Comparison of ENCODE assay signal across 8 cellular contexts in genomic region chr19:38264486-38265212, GRCh38. TPM values are rescaled to one million over a fixed set of nuclear protein-coding genes. Genes with fewer than 3 reads are reported as not detected.
DNase-seq lines count a peak whose midpoint lies in the region; ATAC-seq, FAIRE-seq and TF ChIP-seq lines count a peak whose summit lies in the region.

SPINT2 (plus strand) TSS chr19:38264573; CDS start chr19:38264893, 320 bp downstream.

- peaks cover 10% of the 10 kb centered on the region; the same call in 1 of the 2 replicates for H3K79me2 ChIP-seq in OCI-LY1 (ENCODE audit: insufficient read depth, low read length)
- H3K79me2 ChIP-seq in astrocyte (ENCODE audit: insufficient read depth, low read length): no peaks in the 10 kb centered on the region
- H3K79me2 ChIP-seq in Karpas-422 (ENCODE audit: low read length): no peaks in the 10 kb centered on the region

- H3K9me3 ChIP-seq in OCI-LY1 (ENCODE audit: low read length) (no peaks in the 10 kb centered on the region), astrocyte (ENCODE audit: insufficient read depth, low read depth, low read length) (no peaks in the 10 kb centered on the region), iPS DF 6.9 (ENCODE audit: control insufficient read depth, insufficient read depth, low read length) (no peaks in the 10 kb centered on the region), skeletal muscle tissue (ENCODE audit: control insufficient read depth in 3 of 3, low read length in 3 of 3) (no peaks in the 10 kb centered on the region), Karpas-422 (ENCODE audit: low read length) (no peaks in the 10 kb centered on the region)

- H3K4me3 ChIP-seq in AG09309 (ENCODE audit: control insufficient read depth, low read depth, low read length): peak within 1 kb of the TSS; percentile 41
- H3K4me3 ChIP-seq in OCI-LY1 (ENCODE audit: low read depth, low read length, poor library complexity, severe bottlenecking): peak within 1 kb of the TSS; percentile 91
- H3K4me3 ChIP-seq in astrocyte (ENCODE audit: insufficient read depth, low read depth, low read length): peak within 1 kb of the TSS; percentile 58
- H3K4me3 ChIP-seq in iPS DF 6.9 (ENCODE audit: low read length): peak within 1 kb of the TSS; percentile 52; the same call in 1 of the 2 replicates
- H3K4me3 ChIP-seq in skeletal muscle tissue (ENCODE audit: low read length in 3 of 3): peak within 1 kb of the TSS; percentile 43 to 65 (median 58)
- H3K4me3 ChIP-seq in Karpas-422 (ENCODE audit: low read length): no peak within 1 kb of the TSS

- H4K20me1 ChIP-seq in OCI-LY1 (ENCODE audit: insufficient read depth, low read length): no peaks in the 10 kb centered on the region
- no peaks in the 10 kb centered on the region for H4K20me1 ChIP-seq in astrocyte (ENCODE audit: insufficient read depth, low read length)
- no peaks in the 10 kb centered on the region for H4K20me1 ChIP-seq in Karpas-422 (ENCODE audit: insufficient read depth, low read depth, low read length)

- H2AFZ ChIP-seq in OCI-LY1 (ENCODE audit: low read length) (no peak within 1 kb of the TSS), astrocyte (ENCODE audit: low read depth, low read length) (peak within 1 kb of the TSS; percentile 85), Karpas-422 (ENCODE audit: low read length) (no peak within 1 kb of the TSS)

- H3K4me2 ChIP-seq in OCI-LY1 (ENCODE audit: low read length): peak within 1 kb of the TSS; percentile 88
- peak within 1 kb of the TSS; percentile 91 for H3K4me2 ChIP-seq in astrocyte (ENCODE audit: low read length)
- no peak within 1 kb of the TSS for H3K4me2 ChIP-seq in Karpas-422 (ENCODE audit: low read depth, low read length, poor library complexity, severe bottlenecking)

- peak within 1 kb of the TSS; percentile 93 for H3K9ac ChIP-seq in OCI-LY1 (ENCODE audit: low read length)
- peak within 1 kb of the TSS; percentile 51 for H3K9ac ChIP-seq in astrocyte (ENCODE audit: low read length)
- H3K9ac ChIP-seq in skeletal muscle tissue (ENCODE audit: low read depth in 1 of 3, low read length in 3 of 3): peak within 1 kb of the TSS in 1 of 3 donors; percentile 40
- H3K9ac ChIP-seq in Karpas-422 (ENCODE audit: low read length): no peak within 1 kb of the TSS

- H3K9me3 Mint-ChIP-seq in astrocyte (ENCODE audit: unreplicated experiment): no peaks in the 10 kb centered on the region

- H3F3A ChIP-seq in OCI-LY1 (ENCODE audit: insufficient read depth, low read length): no peaks in the 10 kb centered on the region

- H3K27ac ChIP-seq in OCI-LY1 (ENCODE audit: low read depth, low read length, poor library complexity, severe bottlenecking) (peak within 1 kb of the TSS; percentile 90), astrocyte (ENCODE audit: low read depth, low read length) (no peak within 1 kb of the TSS), iPS DF 6.9 (ENCODE audit: low read length) (no peak within 1 kb of the TSS), skeletal muscle tissue (ENCODE audit: low read depth, low read length) (no peak within 1 kb of the TSS), Karpas-422 (ENCODE audit: low read length) (no peak within 1 kb of the TSS)

- H3K4me1 ChIP-seq in OCI-LY1 (ENCODE audit: insufficient read depth, low read length, severe bottlenecking) (peaks cover 50% of the 10 kb centered on the region), astrocyte (ENCODE audit: insufficient read depth, low read length) (peaks cover 23% of the 10 kb centered on the region), iPS DF 6.9 (ENCODE audit: control insufficient read depth, insufficient read depth, low read length) (0 out of 2 replicates have a peak, but pooled peaks cover 3% of the 10 kb centered on the region), skeletal muscle tissue (ENCODE audit: control insufficient read depth in 3 of 3, insufficient read depth in 3 of 3, low read length in 3 of 3) (peaks cover 0 to 10% (median 10%) of the 10 kb centered on the region in 3 donors), Karpas-422 (ENCODE audit: low read length) (0 out of 2 replicates have a peak, but pooled peaks cover 3% of the 10 kb centered on the region)

- H3K27me3 ChIP-seq in OCI-LY1 (ENCODE audit: insufficient read depth, low read length) (no peaks in the 10 kb centered on the region), astrocyte (ENCODE audit: insufficient read depth, low read length) (no peaks in the 10 kb centered on the region), iPS DF 6.9 (ENCODE audit: control insufficient read depth, insufficient read depth, low read length) (no peaks in the 10 kb centered on the region), skeletal muscle tissue (ENCODE audit: control insufficient read depth in 3 of 3, insufficient read depth in 3 of 3, low read length in 3 of 3) (peaks cover 15 to 22% (median 19%) of the 10 kb centered on the region in 3 donors), Karpas-422 (ENCODE audit: low read length) (no peaks in the 10 kb centered on the region)

- no peak for FAIRE-seq in astrocyte (lab: Jason Lieb, UNC)

- DNase-seq in AG09309 (ENCODE audit: low read depth) (no peak), astrocyte (ENCODE audit: low read depth) (no peak), iPS DF 6.9 (ENCODE audit: low read depth, low spot score) (peak; percentile 64), Karpas-422 (no peak), cerebellar cortex (ENCODE audit: low spot score) (no peak)

- no peaks in the 10 kb centered on the region for H3K27me3 Mint-ChIP-seq in astrocyte (ENCODE audit: low read depth, unreplicated experiment)

- peaks cover 39% of the 10 kb centered on the region for H3K4me1 Mint-ChIP-seq in astrocyte (ENCODE audit: low read depth, unreplicated experiment)

- no CpG with 5 or more reads among the region's 78 CpGs for WGBS in iPS DF 6.9 (ENCODE audit: insufficient coverage, insufficient read length)

- peak; percentile 25 for ATAC-seq in GM21381 (IDR thresholded peaks at IDR 0.05; ENCODE audit: unreplicated experiment)

- no peak for TF ChIP-seq CTCF in AG09309 (IDR thresholded peaks at IDR 0.05; ENCODE audit: control insufficient read depth, insufficient read depth, low read depth, low read length, missing control alignments)
- no peak for TF ChIP-seq CTCF in OCI-LY1 (IDR thresholded peaks at IDR 0.05; ENCODE audit: low read length)
- TF ChIP-seq CTCF in astrocyte (IDR thresholded peaks at IDR 0.05; ENCODE audit: insufficient read depth, low read depth, low read length): no peak

- H3K4me3 Mint-ChIP-seq in astrocyte (ENCODE audit: unreplicated experiment): peak within 1 kb of the TSS; percentile 94

- H3K9me2 ChIP-seq in OCI-LY1 (ENCODE audit: low read depth, low read length) (no peaks in the 10 kb centered on the region), Karpas-422 (replicated peaks; ENCODE audit: insufficient read depth, low read length) (no peaks in the 10 kb centered on the region)

- no peaks in the 10 kb centered on the region for H3K36me3 ChIP-seq in OCI-LY1 (ENCODE audit: insufficient read depth, low read length)
- H3K36me3 ChIP-seq in astrocyte (ENCODE audit: insufficient read depth, low read length): no peaks in the 10 kb centered on the region
- H3K36me3 ChIP-seq in iPS DF 6.9 (ENCODE audit: control insufficient read depth, insufficient read depth, low read length): no peaks in the 10 kb centered on the region
- no peaks in the 10 kb centered on the region for H3K36me3 ChIP-seq in skeletal muscle tissue (ENCODE audit: control insufficient read depth in 3 of 3, insufficient read depth in 3 of 3, low read length in 3 of 3)
- H3K36me3 ChIP-seq in Karpas-422 (ENCODE audit: insufficient read depth, low read length): no peaks in the 10 kb centered on the region

- H3K36me3 Mint-ChIP-seq in astrocyte (ENCODE audit: low read depth, unreplicated experiment): peaks cover 4% of the 10 kb centered on the region

- H3K27ac Mint-ChIP-seq in astrocyte (ENCODE audit: unreplicated experiment): peak within 1 kb of the TSS; percentile 84

RNA-seq across cellular contexts. Expression of gene SPINT2, which starts in this region (rescaled TPM):
- 119 and 171 TPM in 2 replicates for total RNA-seq in astrocyte
- 1.6 TPM for total RNA-seq in skeletal muscle tissue
- 0.22 and 1.7 TPM in 2 replicates for total RNA-seq in Karpas-422 (2014; rRNA removed; shearing (Covaris generic); ENCODE audit: low replicate concordance)

Comparison
In these comparisons a context has a peak if more than half of its experiments do, and no peak if none do; other contexts are left out.
1. RNA of gene SPINT2 (total RNA-seq): 119 to 171 TPM in astrocyte; 1.6 TPM in skeletal muscle tissue (single experiment) and 0.22 to 1.7 TPM in Karpas-422; every median in the first group is over 10 times any median in the second.